14 cellular contexts compared by ENCODE assay signal in the genomic region with DNA sequence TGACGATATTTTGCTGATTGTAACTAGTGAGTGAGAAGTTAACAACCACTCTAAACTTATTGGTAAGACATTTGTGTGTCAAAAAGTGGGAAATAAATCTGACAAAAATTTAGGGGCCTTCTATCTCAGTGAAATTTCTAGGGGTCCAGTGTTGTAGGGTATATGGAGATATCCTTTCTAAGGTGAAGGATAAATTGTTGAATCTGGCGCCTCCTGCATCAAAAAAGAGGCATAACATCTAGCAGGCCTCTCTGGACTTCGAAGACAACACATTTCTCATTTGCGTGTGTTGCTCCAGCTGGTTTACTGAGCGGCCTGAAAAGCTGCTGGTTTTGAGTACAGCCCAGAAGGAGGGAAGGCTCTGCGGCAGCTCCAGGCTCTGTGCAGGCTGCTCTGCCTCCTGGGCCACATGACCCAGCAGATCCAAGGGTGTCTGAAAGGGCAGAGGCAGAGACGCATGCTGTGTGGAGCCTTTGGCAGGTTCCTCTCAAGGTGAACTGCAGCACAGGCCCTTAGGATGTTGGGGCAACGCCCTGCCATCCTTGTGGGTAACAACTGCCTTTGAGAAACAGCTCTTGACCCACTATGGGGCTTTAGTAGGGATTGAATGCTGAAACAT.
A peak's percentile ranks its signal among the peaks of the same experiment; 100 is the strongest.
DNase-seq lines count a peak whose midpoint lies in the region; ATAC-seq and TF ChIP-seq lines count a peak whose summit lies in the region.
"Had no signal": no experiment of that assay in that cellular context is flagged by ENCODE, and none has a peak within 500 bp of the region (broad histone marks: within the 10 kb centered on the region; RNA-seq: fewer than 3 reads in every experiment).

No MANE protein-coding gene starts in this region.

- no peak overlapping the region for H3K9ac ChIP-seq in OCI-LY1 (ENCODE audit: low read length)

- H3K9me3 ChIP-seq in OCI-LY1 (ENCODE audit: low read length), result no peaks in the 10 kb centered on the region
- H3K9me3 ChIP-seq: mucosa of descending colon, Peyer's patch, sigmoid colon had no signal

- H3K36me3 ChIP-seq in GM06990 (ENCODE audit: control insufficient read depth, insufficient read depth, low read length) (peaks cover 4% of the 10 kb centered on the region; the same call in 1 of the 2 replicates), OCI-LY1 (ENCODE audit: insufficient read depth, low read length) (peaks cover 27% of the 10 kb centered on the region; the same call in 1 of the 2 replicates)
- H3K36me3 ChIP-seq: sigmoid colon had no signal

- H3K27ac ChIP-seq in 22Rv1 (no peak overlapping the region), OCI-LY1 (ENCODE audit: low read depth, low read length, poor library complexity, severe bottlenecking) (no peak overlapping the region)
- H3K27ac ChIP-seq: Peyer's patch, sigmoid colon had no signal

- no peaks in the 10 kb centered on the region for H3K4me1 ChIP-seq in OCI-LY1 (ENCODE audit: insufficient read depth, low read length, severe bottlenecking)
- H3K4me1 ChIP-seq: Peyer's patch, sigmoid colon had no signal

- H3K9me3 Mint-ChIP-seq in activated T-cell treated with anti-CD3 and anti-CD28 coated beads, Interleukin-2, amount 50 U/mL, for 4 hours, result no peaks in the 10 kb centered on the region
- H3K9me3 Mint-ChIP-seq: CD4-positive, CD25-positive, alpha-beta regulatory T cell had no signal

- H3F3A ChIP-seq in OCI-LY1 (ENCODE audit: insufficient read depth, low read length), result no peaks in the 10 kb centered on the region

- H3K36me3 Mint-ChIP-seq in activated T-cell treated with anti-CD3 and anti-CD28 coated beads, Interleukin-2, amount 50 U/mL, for 4 hours (ENCODE audit: insufficient read depth), result peaks cover 16% of the 10 kb centered on the region

- no peak overlapping the region for H3K4me3 ChIP-seq in GM06990 (replicated peaks; ENCODE audit: low read depth, low read length)
- H3K4me3 ChIP-seq in OCI-LY1 (ENCODE audit: low read depth, low read length, poor library complexity, severe bottlenecking), result no peak overlapping the region
- no peak overlapping the region for H3K4me3 ChIP-seq in epithelial cell of esophagus (ENCODE audit: low read length)
- H3K4me3 ChIP-seq: mucosa of descending colon, Peyer's patch, sigmoid colon had no signal

- no peaks in the 10 kb centered on the region for H3K79me2 ChIP-seq in OCI-LY1 (ENCODE audit: insufficient read depth, low read length)

- ATAC-seq in activated T-cell treated with anti-CD3 and anti-CD28 coated beads, Interleukin-2, amount 50 U/mL, for 4 hours, result no peak
- ATAC-seq: mucosa of descending colon had no signal

- H4K20me1 ChIP-seq in OCI-LY1 (ENCODE audit: insufficient read depth, low read length), result no peaks in the 10 kb centered on the region

- H3K4me2 ChIP-seq in OCI-LY1 (ENCODE audit: low read length), result no peak overlapping the region

- H3K9me2 ChIP-seq in OCI-LY1 (ENCODE audit: low read depth, low read length), result no peaks in the 10 kb centered on the region

- H3K4me3 Mint-ChIP-seq in activated T-cell treated with anti-CD3 and anti-CD28 coated beads, Interleukin-2, amount 50 U/mL, for 4 hours, result no peak overlapping the region
- H3K4me3 Mint-ChIP-seq: CD4-positive, CD25-positive, alpha-beta regulatory T cell had no signal

- H2AFZ ChIP-seq in OCI-LY1 (ENCODE audit: low read length), result no peak overlapping the region

- TF ChIP-seq CTCF in 22Rv1 (IDR thresholded peaks at IDR 0.05) (peak; percentile 68), GM06990 (IDR thresholded peaks at IDR 0.05; ENCODE audit: insufficient read depth, low read length, poor library complexity, severe bottlenecking) (peak; percentile 41), OCI-LY1 (IDR thresholded peaks at IDR 0.05; ENCODE audit: low read length) (peak; percentile 66), epithelial cell of esophagus (IDR thresholded peaks at IDR 0.05; ENCODE audit: insufficient read depth, low read depth, low read length, missing control alignments) (peak; percentile 34)

- no peak for DNase-seq in GM06990 (ENCODE audit: extremely low read depth, insufficient read length)
- no peak for DNase-seq in epithelial cell of esophagus (ENCODE audit: low read depth)
- DNase-seq in effector CD8-positive, alpha-beta T cell (lab: John Stamatoyannopoulos, UW), result no peak
- DNase-seq in 8988T, result no peak
- no peak for DNase-seq in activated T-cell treated with anti-CD3 and anti-CD28 coated beads, Interleukin-2, amount 50 U/mL, for 4 hours
- no peak for DNase-seq in D341Med (ENCODE audit: low spot score)
- DNase-seq: aorta, mucosa of descending colon, NCI-H1417, Peyer's patch, sigmoid colon had no signal

- no peaks in the 10 kb centered on the region for H3K27me3 Mint-ChIP-seq in activated T-cell treated with anti-CD3 and anti-CD28 coated beads, Interleukin-2, amount 50 U/mL, for 4 hours (ENCODE audit: low read depth)
- H3K27me3 Mint-ChIP-seq: CD4-positive, CD25-positive, alpha-beta regulatory T cell had no signal

- no peaks in the 10 kb centered on the region for H3K4me1 Mint-ChIP-seq in activated T-cell treated with anti-CD3 and anti-CD28 coated beads, Interleukin-2, amount 50 U/mL, for 4 hours (ENCODE audit: low read depth)

- H3K27me3 ChIP-seq in GM06990 (replicated peaks; ENCODE audit: control insufficient read depth, insufficient read depth, low read length), result no peaks in the 10 kb centered on the region
- H3K27me3 ChIP-seq in OCI-LY1 (ENCODE audit: insufficient read depth, low read length), result no peaks in the 10 kb centered on the region
- H3K27me3 ChIP-seq: Peyer's patch, sigmoid colon had no signal
